ENCODE assay signal across 8 cellular contexts in genomic region chr17:48047113-48047740, GRCh38. TPM values are rescaled to one million over a fixed set of nuclear protein-coding genes. Genes with fewer than 3 reads are reported as not detected.
DNase-seq lines count a peak whose midpoint lies in the region; ATAC-seq and TF ChIP-seq lines count a peak whose summit lies in the region.

No MANE protein-coding gene starts in this region.

- H3K4me3 ChIP-seq in Jurkat, Clone E6-1 (ENCODE audit: low read length): peak overlapping the region; percentile 66
- peak overlapping the region; percentile 31 to 62 for H3K4me3 ChIP-seq in body of pancreas
- H3K4me3 ChIP-seq in mesodermal cell (ENCODE audit: extremely low read depth, insufficient read depth, low read length, poor library complexity, severe bottlenecking): peak overlapping the region; percentile 63
- H3K4me3 ChIP-seq in aorta (ENCODE audit: low read length in 2 of 2): peak overlapping the region; percentile 16 to 49

- peak overlapping the region; percentile 93 for H3K27ac ChIP-seq in C4-2B
- peak overlapping the region; percentile 90 to 95 (median 92) for H3K27ac ChIP-seq in body of pancreas
- H3K27ac ChIP-seq in mesodermal cell (ENCODE audit: low read depth, low read length, severe bottlenecking): peak overlapping the region; percentile 96
- peak overlapping the region in 1 of 2 donors; percentile 97 for H3K27ac ChIP-seq in aorta (ENCODE audit: low read depth in 1 of 2, low read length in 2 of 2)

- TF ChIP-seq CTCF in C4-2B (conservative IDR thresholded peaks at IDR 0.05) (no peak), body of pancreas (IDR thresholded peaks at IDR 0.05) (no peak)

- peaks cover 56% of the 10 kb centered on the region for H3K4me1 ChIP-seq in body of pancreas
- peaks cover 51% of the 10 kb centered on the region for H3K4me1 ChIP-seq in mesodermal cell (ENCODE audit: control insufficient read depth, insufficient read depth, low read length, poor library complexity, severe bottlenecking)
- peaks cover under 1 to 7% of the 10 kb centered on the region in 2 donors for H3K4me1 ChIP-seq in aorta (ENCODE audit: control insufficient read depth in 1 of 2, insufficient read depth in 2 of 2, low read length in 2 of 2)

- ATAC-seq in body of pancreas (no peak), aorta (ENCODE audit: low FRiP score) (no peak), HG03565 (IDR thresholded peaks at IDR 0.05; ENCODE audit: unreplicated experiment) (no peak)

- H3K27me3 ChIP-seq in body of pancreas (no peaks in the 10 kb centered on the region), aorta (ENCODE audit: control insufficient read depth in 1 of 2, insufficient read depth in 2 of 2, low read length in 1 of 2) (no peaks in the 10 kb centered on the region)

- no peak for TF ChIP-seq POLR2A in body of pancreas (IDR thresholded peaks at IDR 0.05)

- H3K9me3 ChIP-seq in body of pancreas: no peaks in the 10 kb centered on the region
- no peaks in the 10 kb centered on the region for H3K9me3 ChIP-seq in mesodermal cell (ENCODE audit: control insufficient read depth, low read length)
- H3K9me3 ChIP-seq in aorta (ENCODE audit: control insufficient read depth, low read length): no peaks in the 10 kb centered on the region

- whole genome bisulfite sequencing in body of pancreas, 2 donors: 7 to 14% methylated on average over 21 to 26 of the region's 26 CpGs
- WGBS in mesodermal cell (ENCODE audit: insufficient coverage in 2 of 2), 2 experiments: 6 to 7% methylated on average over 20 to 22 of the region's 26 CpGs
- WGBS in aorta, 2 donors: 7 to 9% methylated on average over 26 of the region's 26 CpGs

- DNase-seq in Jurkat, Clone E6-1 (ENCODE audit: low read depth, low spot score): no peak
- DNase-seq in body of pancreas (no peak), aorta (no peak), occipital lobe (lab: John Stamatoyannopoulos, UW) (no peak)
- no peak for DNase-seq in stimulated activated CD4-positive, alpha-beta T cell treated with anti-CD3 and anti-CD28 coated beads, Interleukin-4, amount 100 ng/mL, for 1 hour

- intact Hi-C loops in body of pancreas (cut with DNase I): no loop called here
- intact Hi-C loops in aorta (cut with DNase I): no loop called here

- H3K36me3 ChIP-seq in body of pancreas (replicated peaks in 1 of 2; ENCODE audit: insufficient read depth in 1 of 2, low read depth in 2 of 2) (no peaks in the 10 kb centered on the region), mesodermal cell (ENCODE audit: control insufficient read depth, insufficient read depth, low read length) (peaks cover 19% of the 10 kb centered on the region), aorta (ENCODE audit: control insufficient read depth in 1 of 2, insufficient read depth in 2 of 2, low read length in 1 of 2) (no peaks in the 10 kb centered on the region)

RNA-seq across cellular contexts. Expression of gene NFE2L1, which starts 0.9 kb away (rescaled TPM):
- polyA plus RNA-seq in Jurkat, Clone E6-1 (2012; ENCODE audit: insufficient read depth, insufficient read length): 84.2 TPM
- 10 to 100 TPM; 39.4 to 74.2 TPM for total RNA-seq in body of pancreas
- polyA plus RNA-seq in mesodermal cell (2013, experiment 1 of 2): 143 TPM
- 107 TPM for polyA plus RNA-seq in mesodermal cell (2013, experiment 2 of 2)
- total RNA-seq in aorta: 100 to 1,000 TPM; 161 to 250 TPM
- polyA plus RNA-seq in aorta: 10 to 100 TPM; 80.6 to 83.3 TPM
- 28.5 TPM for total RNA-seq in occipital lobe

RNA-seq across cellular contexts. Expression of gene COPZ2, which starts 9.6 kb away (rescaled TPM):
- polyA plus RNA-seq in Jurkat, Clone E6-1 (2012; ENCODE audit: insufficient read depth, insufficient read length): 7.1 TPM
- total RNA-seq in body of pancreas (10 to 100 TPM in 1 of 2 donors, 1 to 10 TPM in 1; 7.0 to 43.5 TPM), aorta (10 to 100 TPM; 59.9 to 84.2 TPM), occipital lobe (1.7 TPM)
- polyA plus RNA-seq in mesodermal cell (2013, experiment 1 of 2): 5.7 TPM
- polyA plus RNA-seq in mesodermal cell (2013, experiment 2 of 2): 8.0 TPM
- polyA plus RNA-seq in aorta: 100 to 1,000 TPM; 104 to 108 TPM

RNA-seq across cellular contexts. Expression of gene CBX1, which starts 54.1 kb away (rescaled TPM):
- polyA plus RNA-seq in Jurkat, Clone E6-1 (2012; ENCODE audit: insufficient read depth, insufficient read length): 204 TPM
- total RNA-seq in body of pancreas (10 to 100 TPM; 15.8 to 34.2 TPM), aorta (10 to 100 TPM; 45.6 to 81.1 TPM), occipital lobe (78.6 TPM)
- 146 TPM for polyA plus RNA-seq in mesodermal cell (2013, experiment 1 of 2)
- 152 TPM for polyA plus RNA-seq in mesodermal cell (2013, experiment 2 of 2)
- 10 to 100 TPM; 33.3 to 52.3 TPM for polyA plus RNA-seq in aorta
